23 cellular contexts compared by ENCODE assay signal in genomic region chr19:50796634-50797428, GRCh38. TPM values are rescaled to one million over a fixed set of nuclear protein-coding genes. Genes with fewer than 3 reads are reported as not detected.
A peak's percentile ranks its signal among the peaks of the same experiment; 100 is the strongest.
DNase-seq lines count a peak whose midpoint lies in the region; ATAC-seq and TF ChIP-seq lines count a peak whose summit lies in the region.
"Had no signal": no experiment of that assay in that cellular context is flagged by ENCODE, and none has a peak within 500 bp of the region (broad histone marks: within the 10 kb centered on the region; RNA-seq: fewer than 3 reads in every experiment).

No MANE protein-coding gene starts in this region.

- intact Hi-C loops in left lung (cut with DNase I), result no loop called here
- intact Hi-C loops in activated T-helper 2 cell treated with anti-CD3 and anti-CD28 coated beads, Interferon-gamma antibody, Interleukin-2, Interleukin-4, amounts not matched to agents 10 μg/mL and 5 μg/mL and 100 μg/mL, durations not matched to agents 14 hours and 24 hours and 36 hours (cut with micrococcal nuclease), result no loop called here

- H3K9me3 Mint-ChIP-seq in activated naive CD8-positive, alpha-beta T cell treated with anti-CD3 and anti-CD28 coated beads for 36 hours, result no peaks in the 10 kb centered on the region
- no peaks in the 10 kb centered on the region for H3K9me3 Mint-ChIP-seq in activated T-helper 2 cell treated with anti-CD3 and anti-CD28 coated beads, Interferon-gamma antibody, Interleukin-2, Interleukin-4, amounts not matched to agents 10 μg/mL and 5 μg/mL and 100 μg/mL, durations not matched to agents 14 hours and 24 hours and 36 hours
- H3K9me3 Mint-ChIP-seq: activated CD4-positive, alpha-beta T cell treated with anti-CD3 and anti-CD28 coated beads, Interleukin-2, amount 10 ng/mL, durations not matched to agents 24 days and 14 days; CD8-positive, alpha-beta memory T cell had no signal

- H3K36me3 Mint-ChIP-seq in activated naive CD8-positive, alpha-beta T cell treated with anti-CD3 and anti-CD28 coated beads for 36 hours, result peaks cover 34% of the 10 kb centered on the region
- peaks cover 42% of the 10 kb centered on the region for H3K36me3 Mint-ChIP-seq in activated T-helper 2 cell treated with anti-CD3 and anti-CD28 coated beads, Interferon-gamma antibody, Interleukin-2, Interleukin-4, amounts not matched to agents 10 μg/mL and 5 μg/mL and 100 μg/mL, durations not matched to agents 14 hours and 24 hours and 36 hours (ENCODE audit: low read depth)

- no peak for DNase-seq in activated naive CD8-positive, alpha-beta T cell treated with anti-CD3 and anti-CD28 coated beads for 36 hours
- DNase-seq in NK-92 (lab: John Stamatoyannopoulos, UW; ENCODE audit: unreplicated experiment) (no peak), left lung (no peak)
- no peak for DNase-seq in activated T-helper 2 cell treated with anti-CD3 and anti-CD28 coated beads, Interferon-gamma antibody, Interleukin-2, Interleukin-4, amounts not matched to agents 10 μg/mL and 5 μg/mL and 100 μg/mL, durations not matched to agents 14 hours and 24 hours and 36 hours (ENCODE audit: low spot score)
- DNase-seq: activated CD4-positive, alpha-beta T cell treated with anti-CD3 and anti-CD28 coated beads, Interleukin-2, amount 10 ng/mL, durations not matched to agents 24 days and 14 days; activated effector memory CD4-positive, alpha-beta T cell treated with anti-CD3 and anti-CD28 coated beads, Interleukin-2, amount 50 U/mL, for 16 hours; CD8-positive, alpha-beta memory T cell; DMS79 treated with DMSO at 0.1 percent for 48 hours; glutamatergic neuron; kidney; NCI-H1436 treated with DMSO at 0.1 percent for 48 hours; NCI-H524 treated with DMSO at 0.1 percent for 48 hours; RPMI8226; trophoblast cell had no signal

- H3K4me3 ChIP-seq in HUES64 (ENCODE audit: low read length) (no peak overlapping the region), left lung (no peak overlapping the region)
- H3K4me3 ChIP-seq: lung, prostate gland had no signal

- H3K27me3 ChIP-seq in HUES64 (ENCODE audit: insufficient read depth, low read length), result no peaks in the 10 kb centered on the region
- H3K27me3 ChIP-seq in left lung, result no peaks in the 10 kb centered on the region

- H3K9me3 ChIP-seq in HUES64 (ENCODE audit: insufficient read depth, low read depth, low read length), result no peaks in the 10 kb centered on the region
- H3K9me3 ChIP-seq in left lung, result no peaks in the 10 kb centered on the region
- H3K9me3 ChIP-seq: prostate gland had no signal

- TF ChIP-seq CTCF in 22Rv1 (IDR thresholded peaks at IDR 0.05) (no peak), C4-2B (conservative IDR thresholded peaks at IDR 0.05) (no peak), left lung (IDR thresholded peaks at IDR 0.05) (no peak)

- H3K9ac ChIP-seq in HUES64 (ENCODE audit: low read depth, low read length), result no peak overlapping the region

- peaks cover 4% of the 10 kb centered on the region for H3K27me3 Mint-ChIP-seq in activated naive CD8-positive, alpha-beta T cell treated with anti-CD3 and anti-CD28 coated beads for 36 hours
- no peaks in the 10 kb centered on the region for H3K27me3 Mint-ChIP-seq in activated T-helper 2 cell treated with anti-CD3 and anti-CD28 coated beads, Interferon-gamma antibody, Interleukin-2, Interleukin-4, amounts not matched to agents 10 μg/mL and 5 μg/mL and 100 μg/mL, durations not matched to agents 14 hours and 24 hours and 36 hours (ENCODE audit: low read depth)
- H3K27me3 Mint-ChIP-seq: activated CD4-positive, alpha-beta T cell treated with anti-CD3 and anti-CD28 coated beads, Interleukin-2, amount 10 ng/mL, durations not matched to agents 24 days and 14 days had no signal

- ATAC-seq in HG03442 (IDR thresholded peaks at IDR 0.05; ENCODE audit: unreplicated experiment) (no peak), left lung (no peak)
- ATAC-seq: SK-N-SH treated with all-trans-retinoic acid at 6 μM for 48 hours had no signal

- peak overlapping the region; percentile 10 for H3K27ac Mint-ChIP-seq in activated naive CD8-positive, alpha-beta T cell treated with anti-CD3 and anti-CD28 coated beads for 36 hours
- no peak overlapping the region for H3K27ac Mint-ChIP-seq in activated T-helper 2 cell treated with anti-CD3 and anti-CD28 coated beads, Interferon-gamma antibody, Interleukin-2, Interleukin-4, amounts not matched to agents 10 μg/mL and 5 μg/mL and 100 μg/mL, durations not matched to agents 14 hours and 24 hours and 36 hours
- H3K27ac Mint-ChIP-seq: activated CD4-positive, alpha-beta T cell treated with anti-CD3 and anti-CD28 coated beads, Interleukin-2, amount 10 ng/mL, durations not matched to agents 24 days and 14 days had no signal

- no peak overlapping the region for H3K4me3 Mint-ChIP-seq in activated naive CD8-positive, alpha-beta T cell treated with anti-CD3 and anti-CD28 coated beads for 36 hours
- no peak overlapping the region for H3K4me3 Mint-ChIP-seq in activated T-helper 2 cell treated with anti-CD3 and anti-CD28 coated beads, Interferon-gamma antibody, Interleukin-2, Interleukin-4, amounts not matched to agents 10 μg/mL and 5 μg/mL and 100 μg/mL, durations not matched to agents 14 hours and 24 hours and 36 hours (ENCODE audit: low read depth)
- H3K4me3 Mint-ChIP-seq: activated CD4-positive, alpha-beta T cell treated with anti-CD3 and anti-CD28 coated beads, Interleukin-2, amount 10 ng/mL, durations not matched to agents 24 days and 14 days; CD8-positive, alpha-beta memory T cell had no signal

- H3K4me1 Mint-ChIP-seq in activated naive CD8-positive, alpha-beta T cell treated with anti-CD3 and anti-CD28 coated beads for 36 hours, result peaks cover 20% of the 10 kb centered on the region
- H3K4me1 Mint-ChIP-seq in activated T-helper 2 cell treated with anti-CD3 and anti-CD28 coated beads, Interferon-gamma antibody, Interleukin-2, Interleukin-4, amounts not matched to agents 10 μg/mL and 5 μg/mL and 100 μg/mL, durations not matched to agents 14 hours and 24 hours and 36 hours (ENCODE audit: low read depth), result peaks cover 8% of the 10 kb centered on the region

- H3K27ac ChIP-seq in 22Rv1, result peak overlapping the region; percentile 98
- peak overlapping the region; percentile 61 for H3K27ac ChIP-seq in C4-2B
- H3K27ac ChIP-seq in HUES64 (ENCODE audit: low read depth, low read length), result peak overlapping the region; percentile 48; the same call in 1 of the 2 replicates
- no peak overlapping the region for H3K27ac ChIP-seq in left lung

- 91% methylated on average over 8 of the region's 8 CpGs for WGBS in HUES64

- H3K4me1 ChIP-seq in HUES64 (ENCODE audit: insufficient read depth, low read length) (no peaks in the 10 kb centered on the region), left lung (no peaks in the 10 kb centered on the region)

- peaks cover 63% of the 10 kb centered on the region for H3K36me3 ChIP-seq in HUES64 (ENCODE audit: insufficient read depth, low read length)
- H3K36me3 ChIP-seq in left lung, result peaks cover 0 to 56% of the 10 kb centered on the region in 2 donors

RNA-seq across cellular contexts. Expression of gene ACP4, which starts 6.6 kb away (rescaled TPM):
- not detected for polyA plus RNA-seq in HUES64 (2013, experiment 1 of 2)
- not detected for polyA plus RNA-seq in HUES64 (2013, experiment 2 of 2)
- not detected for total RNA-seq in activated naive CD8-positive, alpha-beta T cell treated with anti-CD3 and anti-CD28 coated beads for 36 hours
- total RNA-seq in left lung, result not detected
- not detected in 2 replicates for total RNA-seq in activated T-helper 2 cell treated with anti-CD3 and anti-CD28 coated beads, Interferon-gamma antibody, Interleukin-2, Interleukin-4, amounts not matched to agents 10 μg/mL and 5 μg/mL and 100 μg/mL, durations not matched to agents 14 hours and 24 hours and 36 hours
- total RNA-seq: activated CD4-positive, alpha-beta T cell treated with anti-CD3 and anti-CD28 coated beads, Interleukin-2, amount 10 ng/mL, durations not matched to agents 24 days and 14 days; CD8-positive, alpha-beta memory T cell; cerebellum; kidney; lung; prostate gland; T-helper 2 cell treated with Interferon-gamma antibody and Interleukin-4, amounts not matched to agents 100 ng/mL and 5 ng/mL, for 36 hours had no signal
- polyA plus RNA-seq: CD8-positive, alpha-beta memory T cell; lung had no signal

RNA-seq across cellular contexts. Expression of gene GPR32, which starts 26.6 kb away (rescaled TPM):
- polyA plus RNA-seq in HUES64 (2013, experiment 1 of 2), result not detected
- not detected for polyA plus RNA-seq in HUES64 (2013, experiment 2 of 2)
- not detected for total RNA-seq in activated naive CD8-positive, alpha-beta T cell treated with anti-CD3 and anti-CD28 coated beads for 36 hours
- total RNA-seq in left lung, result not detected
- total RNA-seq in activated T-helper 2 cell treated with anti-CD3 and anti-CD28 coated beads, Interferon-gamma antibody, Interleukin-2, Interleukin-4, amounts not matched to agents 10 μg/mL and 5 μg/mL and 100 μg/mL, durations not matched to agents 14 hours and 24 hours and 36 hours, result not detected in 2 replicates
- total RNA-seq: activated CD4-positive, alpha-beta T cell treated with anti-CD3 and anti-CD28 coated beads, Interleukin-2, amount 10 ng/mL, durations not matched to agents 24 days and 14 days; CD8-positive, alpha-beta memory T cell; cerebellum; kidney; lung; prostate gland; T-helper 2 cell treated with Interferon-gamma antibody and Interleukin-4, amounts not matched to agents 100 ng/mL and 5 ng/mL, for 36 hours had no signal
- polyA plus RNA-seq: CD8-positive, alpha-beta memory T cell; lung had no signal

RNA-seq across cellular contexts. Expression of gene KLK1, which starts 26.8 kb away (rescaled TPM):
- polyA plus RNA-seq in HUES64 (2013, experiment 1 of 2), result 1.1 TPM
- 1.1 TPM for polyA plus RNA-seq in HUES64 (2013, experiment 2 of 2)
- total RNA-seq in activated naive CD8-positive, alpha-beta T cell treated with anti-CD3 and anti-CD28 coated beads for 36 hours, result 1 to 10 TPM in 1 of 2 experiments, under 1 TPM in 1; 0.60 to 1.1 TPM
- total RNA-seq in left lung, result under 1 TPM; 0.41 to 0.76 TPM
- 3.0 and 3.5 TPM in 2 replicates for total RNA-seq in activated T-helper 2 cell treated with anti-CD3 and anti-CD28 coated beads, Interferon-gamma antibody, Interleukin-2, Interleukin-4, amounts not matched to agents 10 μg/mL and 5 μg/mL and 100 μg/mL, durations not matched to agents 14 hours and 24 hours and 36 hours
- total RNA-seq: cerebellum had no signal
- polyA plus RNA-seq: CD8-positive, alpha-beta memory T cell had no signal

RNA-seq across cellular contexts. Expression of gene KLK15, which starts 36.5 kb away (rescaled TPM):
- polyA plus RNA-seq in HUES64 (2013, experiment 1 of 2), result not detected
- not detected for polyA plus RNA-seq in HUES64 (2013, experiment 2 of 2)
- total RNA-seq in activated naive CD8-positive, alpha-beta T cell treated with anti-CD3 and anti-CD28 coated beads for 36 hours, result not detected
- not detected for total RNA-seq in left lung
- not detected in 2 replicates for total RNA-seq in activated T-helper 2 cell treated with anti-CD3 and anti-CD28 coated beads, Interferon-gamma antibody, Interleukin-2, Interleukin-4, amounts not matched to agents 10 μg/mL and 5 μg/mL and 100 μg/mL, durations not matched to agents 14 hours and 24 hours and 36 hours
- total RNA-seq: activated CD4-positive, alpha-beta T cell treated with anti-CD3 and anti-CD28 coated beads, Interleukin-2, amount 10 ng/mL, durations not matched to agents 24 days and 14 days; CD8-positive, alpha-beta memory T cell; cerebellum; kidney; lung; T-helper 2 cell treated with Interferon-gamma antibody and Interleukin-4, amounts not matched to agents 100 ng/mL and 5 ng/mL, for 36 hours had no signal
- polyA plus RNA-seq: CD8-positive, alpha-beta memory T cell; lung had no signal

RNA-seq across cellular contexts. Expression of gene KLK3, which starts 57.9 kb away (rescaled TPM):
- polyA plus RNA-seq in HUES64 (2013, experiment 1 of 2), result not detected
- not detected for polyA plus RNA-seq in HUES64 (2013, experiment 2 of 2)
- not detected for total RNA-seq in activated naive CD8-positive, alpha-beta T cell treated with anti-CD3 and anti-CD28 coated beads for 36 hours
- not detected for total RNA-seq in left lung
- not detected in 2 replicates for total RNA-seq in activated T-helper 2 cell treated with anti-CD3 and anti-CD28 coated beads, Interferon-gamma antibody, Interleukin-2, Interleukin-4, amounts not matched to agents 10 μg/mL and 5 μg/mL and 100 μg/mL, durations not matched to agents 14 hours and 24 hours and 36 hours
- total RNA-seq: activated CD4-positive, alpha-beta T cell treated with anti-CD3 and anti-CD28 coated beads, Interleukin-2, amount 10 ng/mL, durations not matched to agents 24 days and 14 days; CD8-positive, alpha-beta memory T cell; cerebellum; kidney; lung; T-helper 2 cell treated with Interferon-gamma antibody and Interleukin-4, amounts not matched to agents 100 ng/mL and 5 ng/mL, for 36 hours had no signal
- polyA plus RNA-seq: CD8-positive, alpha-beta memory T cell; lung had no signal

Comparison
In these comparisons a context has a peak if more than half of its experiments do, and no peak if none do; other contexts are left out.
1. H3K27ac ChIP-seq: peak in 22Rv1 (single experiment), C4-2B (single experiment) and HUES64 (single experiment); none in left lung (0 of 2).